In genomic region chr12:120235369-120236123, GRCh38 we compare ENCODE assay signal across 1 cellular context.
TF ChIP-seq lines count a peak whose summit lies in the region.

No MANE protein-coding gene starts in this region.

TF ChIP-seq in HCT116, 20 proteins besides CTCF, POLR2A, EP300 and RAD21:
- TF ChIP-seq MAX (IDR thresholded peaks at IDR 0.05) (no peak), YY1 (IDR thresholded peaks at IDR 0.05; ENCODE audit: extremely low read depth, insufficient replicate concordance, low read depth, low read length) (no peak), REST (IDR thresholded peaks at IDR 0.05; ENCODE audit: low read depth) (no peak), EGR1 (IDR thresholded peaks at IDR 0.05; ENCODE audit: low read depth) (no peak), JUND (IDR thresholded peaks at IDR 0.05) (no peak), EZH2phosphoT487 (IDR thresholded peaks at IDR 0.05; ENCODE audit: borderline replicate concordance) (no peak), ZNF274 (IDR thresholded peaks at IDR 0.05; ENCODE audit: low read depth, low read length) (no peak), SIN3A (IDR thresholded peaks at IDR 0.05; ENCODE audit: low read depth) (no peak), POLR2AphosphoS5 (IDR thresholded peaks at IDR 0.05; ENCODE audit: low read depth, low read length) (no peak), TCF7L2 (IDR thresholded peaks at IDR 0.05; ENCODE audit: borderline replicate concordance, extremely low read depth, insufficient read depth, insufficient read length) (no peak), SP1 (IDR thresholded peaks at IDR 0.05; ENCODE audit: low read depth) (no peak), ZFX (IDR thresholded peaks at IDR 0.05) (no peak), ELF1 (IDR thresholded peaks at IDR 0.05; ENCODE audit: borderline replicate concordance, low read depth) (no peak)
- TF ChIP-seq, protein P1, sequence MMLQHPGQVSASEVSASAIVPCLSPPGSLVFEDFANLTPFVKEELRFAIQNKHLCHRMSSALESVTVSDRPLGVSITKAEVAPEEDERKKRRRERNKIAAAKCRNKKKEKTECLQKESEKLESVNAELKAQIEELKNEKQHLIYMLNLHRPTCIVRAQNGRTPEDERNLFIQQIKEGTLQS (IDR thresholded peaks at IDR 0.05) = no peak
TF ChIP-seq in HCT116: peak in this region for 0.
